Comparison of ENCODE assay signal across 19 cellular contexts in the genomic region with DNA sequence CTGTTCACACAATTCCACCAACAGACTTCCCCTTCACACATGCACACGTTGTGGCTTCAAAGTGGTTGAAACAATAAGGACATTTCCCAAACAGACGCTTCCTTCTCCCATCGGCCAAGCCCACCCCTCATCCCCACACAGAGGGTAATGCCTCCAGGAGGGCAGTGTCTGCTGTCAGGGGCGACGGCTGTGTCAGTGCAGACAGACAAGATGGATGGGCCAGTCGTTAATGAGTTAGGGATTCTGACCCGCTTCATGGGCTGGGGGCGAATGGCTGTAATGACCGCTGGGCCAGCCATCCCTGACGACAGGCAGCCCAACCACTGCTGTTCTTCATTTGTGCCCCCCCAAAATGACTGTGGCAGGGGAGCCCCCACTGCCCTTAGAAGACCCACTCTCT. TPM values are rescaled to one million over a fixed set of nuclear protein-coding genes. Genes with fewer than 3 reads are reported as not detected.
"Had no signal": no experiment of that assay in that cellular context is flagged by ENCODE, and none has a peak within 500 bp of the region (broad histone marks: within the 10 kb centered on the region; RNA-seq: fewer than 3 reads in every experiment).

No MANE protein-coding gene starts in this region.

- H3K4me3 ChIP-seq: coronary artery, heart left ventricle, ovary, thyroid gland, upper lobe of right lung had no signal

- H3K4me1 ChIP-seq: thyroid gland had no signal

- H3K9me3 Mint-ChIP-seq: naive B cell, nephron progenitor cell had no signal

- H3K27me3 ChIP-seq: heart left ventricle, ovary, thyroid gland, upper lobe of right lung had no signal

- ATAC-seq: heart left ventricle, left lobe of liver, right cardiac atrium, upper lobe of right lung had no signal

- H3K9me3 ChIP-seq: heart left ventricle, ovary, thyroid gland, upper lobe of right lung had no signal

- H3K36me3 Mint-ChIP-seq: naive B cell had no signal

- H3K4me1 Mint-ChIP-seq: naive B cell had no signal

- H3K36me3 ChIP-seq: heart left ventricle, ovary, thyroid gland, upper lobe of right lung had no signal

- H3K27ac Mint-ChIP-seq: naive B cell, nephron progenitor cell, progenitor cell of endocrine pancreas had no signal

- H3K4me3 Mint-ChIP-seq: naive B cell, nephron progenitor cell had no signal

- H3K27ac ChIP-seq: coronary artery, heart left ventricle, ovary, thyroid gland, upper lobe of right lung had no signal

- DNase-seq: effector CD4-positive, alpha-beta T cell; foreskin melanocyte; heart left ventricle; hippocampal formation; kidney glomerular epithelial cell; naive B cell; nephron progenitor cell; ovary; right cardiac atrium; small intestine; stimulated activated CD4-positive, alpha-beta T cell treated with anti-CD3 and anti-CD28 coated beads, Interleukin-2, amount 100 ng/mL, for 48 hours; stimulated activated naive CD4-positive, alpha-beta T cell treated with Interleukin-2 at 50 U/mL for 16 hours; thyroid gland; upper lobe of right lung had no signal

RNA-seq across cellular contexts. Expression of gene CRABP1, which starts 20.6 kb away (rescaled TPM):
- total RNA-seq: cardiac septum, dermis microvascular lymphatic vessel endothelial cell, upper lobe of right lung had no signal
- polyA plus RNA-seq: heart left ventricle had no signal
